In the genomic region with DNA sequence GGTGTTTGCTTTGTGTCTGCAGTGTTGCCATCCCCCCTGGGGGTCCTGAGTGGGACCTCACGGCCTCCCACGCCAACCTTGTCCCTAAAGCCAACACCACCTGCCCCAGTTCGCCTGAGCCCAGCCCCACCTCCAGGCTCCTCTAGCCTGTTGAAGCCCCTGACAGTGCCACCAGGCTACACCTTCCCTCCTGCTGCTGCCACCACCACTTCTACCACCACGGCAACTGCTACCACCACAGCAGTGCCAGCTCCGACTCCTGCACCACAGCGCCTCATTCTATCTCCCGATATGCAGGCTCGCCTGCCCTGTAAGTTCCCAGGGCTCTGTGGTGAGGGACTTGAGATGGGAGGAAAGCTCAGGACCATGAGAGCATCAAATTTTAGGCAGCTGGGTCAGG, we compare ENCODE assay signal across 19 cellular contexts.
"Had no signal": no experiment of that assay in that cellular context is flagged by ENCODE, and none has a peak within 500 bp of the region (broad histone marks: within the 10 kb centered on the region; RNA-seq: fewer than 3 reads in every experiment).

No MANE protein-coding gene starts in this region.

- DNase-seq: activated CD4-positive, alpha-beta T cell treated with anti-CD3 and anti-CD28 coated beads for 1 hour; activated CD4-positive, alpha-beta T cell treated with anti-CD3 and anti-CD28 coated beads, Interleukin-2, amount 50 U/mL, for 48 hours; activated naive CD4-positive, alpha-beta T cell; activated T-cell treated with anti-CD3 and anti-CD28 coated beads, Interleukin-2, amount 50 U/mL, for 1 hour; amygdala; body of pancreas; effector CD8-positive, alpha-beta T cell; heart right ventricle; naive B cell; SK-N-SH; stimulated activated CD4-positive, alpha-beta T cell treated with anti-CD3 and anti-CD28 coated beads, Interleukin-12 subunit alpha, Interleukin-12 subunit beta, amount 100 ng/mL, for 4 hours; stimulated activated CD4-positive, alpha-beta T cell treated with anti-CD3 and anti-CD28 coated beads, Interleukin-2, amount 100 ng/mL, for 24 hours; T-cell; T1000 had no signal

- ATAC-seq: body of pancreas, gastroesophageal sphincter, heart right ventricle, T-cell had no signal

- H3K27me3 ChIP-seq: body of pancreas, gastroesophageal sphincter, heart right ventricle, tibial artery, vagina had no signal

- H3K4me3 ChIP-seq: body of pancreas, coronary artery, gastroesophageal sphincter, heart right ventricle, tibial artery, vagina had no signal

- H3K27me3 Mint-ChIP-seq: naive B cell, T-cell had no signal

- H3K9me3 ChIP-seq: body of pancreas, gastroesophageal sphincter, heart right ventricle, SK-N-SH, tibial artery, vagina had no signal

- H3K9me3 Mint-ChIP-seq: naive B cell, T-cell had no signal

- H3K4me3 Mint-ChIP-seq: T-cell had no signal

- H3K27ac ChIP-seq: coronary artery, gastroesophageal sphincter, heart right ventricle, parathyroid adenoma, tibial artery, vagina had no signal

- H3K4me1 ChIP-seq: body of pancreas, gastroesophageal sphincter, parathyroid adenoma, tibial artery, vagina had no signal
